In the genomic region with DNA sequence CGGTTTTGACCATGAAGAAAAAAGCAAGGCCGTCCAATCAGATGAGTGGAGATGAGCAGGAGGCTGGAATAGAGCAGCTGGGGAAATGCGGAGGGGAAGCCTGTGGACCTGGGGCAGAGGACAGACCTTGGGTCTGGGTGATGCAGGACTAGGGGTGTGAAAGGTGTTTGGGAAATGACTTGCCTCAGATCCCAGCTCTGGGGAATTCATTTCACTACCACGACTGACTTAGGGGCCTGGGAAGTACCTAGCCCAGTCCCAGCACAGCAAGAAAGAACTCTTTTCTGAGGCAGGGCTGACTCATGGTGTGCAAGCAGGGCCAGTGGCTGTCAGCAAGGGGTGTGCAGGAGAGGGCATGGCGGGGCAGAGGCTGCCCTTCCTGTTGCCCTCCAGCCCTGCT, we compare ENCODE assay signal across 14 cellular contexts. TPM values are rescaled to one million over a fixed set of nuclear protein-coding genes. Genes with fewer than 3 reads are reported as not detected.
DNase-seq lines count a peak whose midpoint lies in the region; ATAC-seq and TF ChIP-seq lines count a peak whose summit lies in the region.
"Had no signal": no experiment of that assay in that cellular context is flagged by ENCODE, and none has a peak within 500 bp of the region (broad histone marks: within the 10 kb centered on the region; RNA-seq: fewer than 3 reads in every experiment).

No MANE protein-coding gene starts in this region.

- intact Hi-C loops in natural killer cell (cut with micrococcal nuclease) (no loop called here), stomach (cut with DNase I; ENCODE audit: low total_unique reads) (loop anchor here (10.0 kb wide), 1 partner anchor 74 kb away; the partner anchor contains the start of gene TTYH2)
- intact Hi-C loops in activated CD8-positive, alpha-beta T cell treated with anti-CD3 and anti-CD28 coated beads for 36 hours (cut with micrococcal nuclease) = no loop called here

- H3K4me1 ChIP-seq in stomach = peaks cover 0 to 7% (median 3%) of the 10 kb centered on the region in 4 donors
- H3K4me1 ChIP-seq: SJSA1 had no signal

- H3K27ac ChIP-seq in stomach = no peak overlapping the region
- no peak overlapping the region for H3K27ac ChIP-seq in coronary artery
- H3K27ac ChIP-seq: SJSA1, tibial nerve had no signal

- no peak for TF ChIP-seq POLR2A in stomach (IDR thresholded peaks at IDR 0.05)

- WGBS in stomach, 5 donors = 61 to 74% (median 71%) methylated on average over 5 of the region's 5 CpGs

- H3K4me3 ChIP-seq in stomach (no peak overlapping the region), coronary artery (no peak overlapping the region)
- H3K4me3 ChIP-seq: SJSA1, tibial nerve had no signal

- DNase-seq in natural killer cell treated with Interleukin-12 subunit alpha and Interleukin-12 subunit beta and Interleukin-15 and Interleukin-18, amount 100 ng/mL, for 72 hours (ENCODE audit: low spot score) = no peak
- no peak for DNase-seq in natural killer cell
- peak; percentile 52 for DNase-seq in activated CD8-positive, alpha-beta T cell treated with anti-CD3 and anti-CD28 coated beads for 36 hours
- no peak for DNase-seq in stimulated activated naive B cell treated with anti-CD40 and anti-IgM and Interleukin-4, amounts not matched to agents 10 μg/mL and 1 μg/mL and 100 μg/mL, for 72 hours
- no peak for DNase-seq in activated effector memory CD4-positive, alpha-beta T cell treated with anti-CD3 and anti-CD28 coated beads, Interleukin-2, amount 50 U/mL, for 16 hours
- DNase-seq in stomach = no peak
- DNase-seq in coronary artery (ENCODE audit: low spot score) = no peak
- DNase-seq: NCI-H1105 had no signal

- no peaks in the 10 kb centered on the region for H3K36me3 Mint-ChIP-seq in natural killer cell treated with Interleukin-12 subunit alpha and Interleukin-12 subunit beta and Interleukin-15 and Interleukin-18, amount 100 ng/mL, for 72 hours
- no peaks in the 10 kb centered on the region for H3K36me3 Mint-ChIP-seq in natural killer cell
- H3K36me3 Mint-ChIP-seq in activated CD8-positive, alpha-beta T cell treated with anti-CD3 and anti-CD28 coated beads for 36 hours (ENCODE audit: low read depth) = no peaks in the 10 kb centered on the region
- H3K36me3 Mint-ChIP-seq in stimulated activated naive B cell treated with anti-CD40 and anti-IgM and Interleukin-4, amounts not matched to agents 10 μg/mL and 1 μg/mL and 100 μg/mL, for 72 hours = no peaks in the 10 kb centered on the region

- H3K9me3 ChIP-seq in stomach = no peaks in the 10 kb centered on the region
- H3K9me3 ChIP-seq: SJSA1, tibial nerve had no signal

- peaks cover 0 to 20% (median 10%) of the 10 kb centered on the region in 3 donors for H3K27me3 ChIP-seq in stomach

- POLR2A ChIA-PET in activated CD8-positive, alpha-beta T cell treated with anti-CD3 and anti-CD28 coated beads for 36 hours (lab: Charles Lee) = interaction anchor here (2.1 kb wide), 1 partner anchor 10 kb away, joined by 5 read pairs; no protein-coding TSS in a partner anchor

- no peak for TF ChIP-seq EP300 in stomach (IDR thresholded peaks at IDR 0.05)

- CTCF ChIA-PET in activated CD8-positive, alpha-beta T cell treated with anti-CD3 and anti-CD28 coated beads for 36 hours (lab: Charles Lee) = interaction anchor here (1.3 to 2.9 kb wide), 2 partner anchors 10 to 79 kb away, joined by 6 to 11 read pairs; partner anchors contain the start of gene GPR142

- no peaks in the 10 kb centered on the region for H3K36me3 ChIP-seq in stomach
- H3K36me3 ChIP-seq: SJSA1, tibial nerve had no signal

- TF ChIP-seq CTCF in natural killer cell (IDR thresholded peaks at IDR 0.05) (no peak), stomach (IDR thresholded peaks at IDR 0.05) (no peak), coronary artery (IDR thresholded peaks at IDR 0.05) (no peak)
- TF ChIP-seq CTCF in activated CD8-positive, alpha-beta T cell treated with anti-CD3 and anti-CD28 coated beads for 36 hours (IDR thresholded peaks at IDR 0.05) = no peak

- ATAC-seq in natural killer cell treated with Interleukin-12 subunit alpha and Interleukin-12 subunit beta and Interleukin-15 and Interleukin-18, amount 100 ng/mL, for 72 hours = peak; percentile 77 to 78
- ATAC-seq in natural killer cell (no peak), HG02678 (IDR thresholded peaks at IDR 0.05; ENCODE audit: unreplicated experiment) (peak; percentile 52)
- ATAC-seq in activated CD8-positive, alpha-beta T cell treated with anti-CD3 and anti-CD28 coated beads for 36 hours = peak; percentile 92
- peak; percentile 72 to 90 for ATAC-seq in stimulated activated naive B cell treated with anti-CD40 and anti-IgM and Interleukin-4, amounts not matched to agents 10 μg/mL and 1 μg/mL and 100 μg/mL, for 72 hours (replicated peaks)

- no peaks in the 10 kb centered on the region for H3K27me3 Mint-ChIP-seq in natural killer cell treated with Interleukin-12 subunit alpha and Interleukin-12 subunit beta and Interleukin-15 and Interleukin-18, amount 100 ng/mL, for 72 hours
- H3K27me3 Mint-ChIP-seq in natural killer cell (ENCODE audit: low read depth in 2 of 2) = no peaks in the 10 kb centered on the region
- no peaks in the 10 kb centered on the region for H3K27me3 Mint-ChIP-seq in activated CD8-positive, alpha-beta T cell treated with anti-CD3 and anti-CD28 coated beads for 36 hours
- peaks cover 7 to 11% of the 10 kb centered on the region in 2 donors for H3K27me3 Mint-ChIP-seq in stimulated activated naive B cell treated with anti-CD40 and anti-IgM and Interleukin-4, amounts not matched to agents 10 μg/mL and 1 μg/mL and 100 μg/mL, for 72 hours

- H3K27ac Mint-ChIP-seq in natural killer cell treated with Interleukin-12 subunit alpha and Interleukin-12 subunit beta and Interleukin-15 and Interleukin-18, amount 100 ng/mL, for 72 hours = peak overlapping the region in 1 of 2 donors; percentile 77
- peak overlapping the region in 1 of 2 donors; percentile 68 for H3K27ac Mint-ChIP-seq in natural killer cell
- no peak overlapping the region for H3K27ac Mint-ChIP-seq in activated CD8-positive, alpha-beta T cell treated with anti-CD3 and anti-CD28 coated beads for 36 hours
- peak overlapping the region; percentile 85 for H3K27ac Mint-ChIP-seq in stimulated activated naive B cell treated with anti-CD40 and anti-IgM and Interleukin-4, amounts not matched to agents 10 μg/mL and 1 μg/mL and 100 μg/mL, for 72 hours

- H3K4me1 Mint-ChIP-seq in natural killer cell treated with Interleukin-12 subunit alpha and Interleukin-12 subunit beta and Interleukin-15 and Interleukin-18, amount 100 ng/mL, for 72 hours (ENCODE audit: low read depth in 2 of 2) = peaks cover 0 to 21% of the 10 kb centered on the region in 2 donors
- peaks cover 11 to 14% of the 10 kb centered on the region in 2 donors for H3K4me1 Mint-ChIP-seq in natural killer cell
- peaks cover 25% of the 10 kb centered on the region for H3K4me1 Mint-ChIP-seq in activated CD8-positive, alpha-beta T cell treated with anti-CD3 and anti-CD28 coated beads for 36 hours (ENCODE audit: low read depth)
- peaks cover 21 to 30% of the 10 kb centered on the region in 2 donors for H3K4me1 Mint-ChIP-seq in stimulated activated naive B cell treated with anti-CD40 and anti-IgM and Interleukin-4, amounts not matched to agents 10 μg/mL and 1 μg/mL and 100 μg/mL, for 72 hours

- no peaks in the 10 kb centered on the region for H3K9me3 Mint-ChIP-seq in natural killer cell treated with Interleukin-12 subunit alpha and Interleukin-12 subunit beta and Interleukin-15 and Interleukin-18, amount 100 ng/mL, for 72 hours
- no peaks in the 10 kb centered on the region for H3K9me3 Mint-ChIP-seq in natural killer cell
- H3K9me3 Mint-ChIP-seq in activated CD8-positive, alpha-beta T cell treated with anti-CD3 and anti-CD28 coated beads for 36 hours = no peaks in the 10 kb centered on the region
- no peaks in the 10 kb centered on the region for H3K9me3 Mint-ChIP-seq in stimulated activated naive B cell treated with anti-CD40 and anti-IgM and Interleukin-4, amounts not matched to agents 10 μg/mL and 1 μg/mL and 100 μg/mL, for 72 hours

- H3K4me3 Mint-ChIP-seq in natural killer cell treated with Interleukin-12 subunit alpha and Interleukin-12 subunit beta and Interleukin-15 and Interleukin-18, amount 100 ng/mL, for 72 hours = no peak overlapping the region
- no peak overlapping the region for H3K4me3 Mint-ChIP-seq in natural killer cell
- no peak overlapping the region for H3K4me3 Mint-ChIP-seq in activated CD8-positive, alpha-beta T cell treated with anti-CD3 and anti-CD28 coated beads for 36 hours
- no peak overlapping the region for H3K4me3 Mint-ChIP-seq in stimulated activated naive B cell treated with anti-CD40 and anti-IgM and Interleukin-4, amounts not matched to agents 10 μg/mL and 1 μg/mL and 100 μg/mL, for 72 hours

RNA-seq across cellular contexts. Expression of gene DNAI2, which starts 14.8 kb away (rescaled TPM):
- not detected for total RNA-seq in natural killer cell treated with Interleukin-12 subunit alpha and Interleukin-12 subunit beta and Interleukin-15 and Interleukin-18, amount 100 ng/mL, for 72 hours
- 1 to 10 TPM in 2 of 3 donors, under 1 TPM in 1; 0.35 to 1.8 (median 1.2) TPM for total RNA-seq in natural killer cell
- total RNA-seq in activated CD8-positive, alpha-beta T cell treated with anti-CD3 and anti-CD28 coated beads for 36 hours = under 1 TPM; 0.45 to 0.47 TPM
- not detected for total RNA-seq in stomach
- polyA plus RNA-seq in stomach = not detected
- total RNA-seq: epithelial cell of proximal tubule, HT1080, SJSA1 had no signal
- polyA plus RNA-seq: BJ had no signal

RNA-seq across cellular contexts. Expression of gene KIF19, which starts 37.2 kb away (rescaled TPM):
- total RNA-seq in natural killer cell treated with Interleukin-12 subunit alpha and Interleukin-12 subunit beta and Interleukin-15 and Interleukin-18, amount 100 ng/mL, for 72 hours = under 1 TPM in 1 of 2 donors, not detected in 1; 0.29 TPM
- total RNA-seq in natural killer cell (1 to 10 TPM; 1.7 to 7.1 (median 6.1) TPM), stomach (10 to 100 TPM in 1 of 5 donors, under 1 TPM in 1, not detected in 3; 0.58 to 44.3 TPM)
- total RNA-seq in activated CD8-positive, alpha-beta T cell treated with anti-CD3 and anti-CD28 coated beads for 36 hours = under 1 TPM; 0.11 to 0.18 TPM
- under 1 TPM; 0.20 to 0.62 (median 0.46) TPM for polyA plus RNA-seq in stomach
- total RNA-seq: epithelial cell of proximal tubule, HT1080, SJSA1 had no signal
- polyA plus RNA-seq: BJ had no signal

Comparison
In these comparisons a context has a peak if more than half of its experiments do, and no peak if none do; other contexts are left out.
1. ATAC-seq: peak in natural killer cell treated with Interleukin-12 subunit alpha and Interleukin-12 subunit beta and Interleukin-15 and Interleukin-18, amount 100 ng/mL, for 72 hours (2 of 2), HG02678 (single experiment), activated CD8-positive, alpha-beta T cell treated with anti-CD3 and anti-CD28 coated beads for 36 hours (single experiment) and stimulated activated naive B cell treated with anti-CD40 and anti-IgM and Interleukin-4, amounts not matched to agents 10 μg/mL and 1 μg/mL and 100 μg/mL, for 72 hours (2 of 2); none in natural killer cell (0 of 3).